In the genomic region with DNA sequence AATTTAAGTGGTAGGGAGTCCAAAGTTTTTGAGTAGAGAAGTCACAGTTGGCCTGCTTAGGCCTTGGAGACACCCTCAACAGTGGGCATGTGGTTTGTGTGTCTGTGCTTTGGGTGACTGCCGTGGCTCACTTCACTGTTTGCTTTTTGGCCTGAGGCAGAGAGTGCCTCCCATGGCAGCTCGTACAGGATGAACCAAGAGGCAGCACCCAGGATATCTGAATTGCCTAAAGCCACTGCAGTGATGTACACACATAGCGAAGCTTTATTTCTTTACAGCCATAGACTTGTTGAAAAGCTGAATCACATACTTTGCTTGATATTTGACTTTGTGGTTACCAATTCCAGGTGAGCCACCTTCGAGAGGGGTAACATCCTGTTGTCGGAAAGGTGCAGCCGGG, we compare ENCODE assay signal across 10 cellular contexts. TPM values are rescaled to one million over a fixed set of nuclear protein-coding genes. Genes with fewer than 3 reads are reported as not detected.
DNase-seq lines count a peak whose midpoint lies in the region; ATAC-seq and TF ChIP-seq lines count a peak whose summit lies in the region.
"Had no signal": no experiment of that assay in that cellular context is flagged by ENCODE, and none has a peak within 500 bp of the region (broad histone marks: within the 10 kb centered on the region; RNA-seq: fewer than 3 reads in every experiment).

No MANE protein-coding gene starts in this region.

- peaks cover 73% of the 10 kb centered on the region for H3K4me1 Mint-ChIP-seq in memory B cell

- no peak for DNase-seq in heart left ventricle
- DNase-seq in cardiac septum (ENCODE audit: low spot score), result no peak
- no peak for DNase-seq in body of pancreas
- DNase-seq in memory B cell (ENCODE audit: low spot score in 2 of 2), result no peak
- DNase-seq in vagina (ENCODE audit: extremely low spot score in 2 of 2), result no peak
- no peak for DNase-seq in dorsolateral prefrontal cortex
- no peak for DNase-seq in tibial artery
- DNase-seq: mesenchymal stem cell, NCI-H187 treated with DMSO at 0.1 percent for 48 hours had no signal

- H3K9me3 Mint-ChIP-seq in memory B cell, result no peaks in the 10 kb centered on the region

- H3K27ac Mint-ChIP-seq in memory B cell, result peak overlapping the region; percentile 82

- H3K4me3 Mint-ChIP-seq in memory B cell, result no peak overlapping the region

- TF ChIP-seq POLR2A in heart left ventricle (IDR thresholded peaks at IDR 0.05) (no peak), body of pancreas (IDR thresholded peaks at IDR 0.05) (no peak), vagina (IDR thresholded peaks at IDR 0.05) (no peak)

- no peaks in the 10 kb centered on the region for H3K27me3 Mint-ChIP-seq in memory B cell

- TF ChIP-seq CTCF in heart left ventricle (IDR thresholded peaks at IDR 0.05), result no peak
- no peak for TF ChIP-seq CTCF in body of pancreas (IDR thresholded peaks at IDR 0.05)
- TF ChIP-seq CTCF in vagina (IDR thresholded peaks at IDR 0.05), result no peak
- TF ChIP-seq CTCF in dorsolateral prefrontal cortex (IDR thresholded peaks at IDR 0.05 in 54 of 56, conservative IDR thresholded peaks at IDR 0.05 in 2 of 56; ENCODE audit: low read depth in 1 of 56, partially characterized antibody in 56 of 56), result no peak
- no peak for TF ChIP-seq CTCF in tibial artery (IDR thresholded peaks at IDR 0.05)

- H3K4me1 ChIP-seq in heart left ventricle (peaks cover 3 to 87% (median 33%) of the 10 kb centered on the region in 12 donors), body of pancreas (peaks cover 61% of the 10 kb centered on the region), vagina (peaks cover 37% of the 10 kb centered on the region), tibial artery (peaks cover 0 to 23% (median 12%) of the 10 kb centered on the region in 4 donors)

- H3K36me3 Mint-ChIP-seq in memory B cell, result peaks cover 13% of the 10 kb centered on the region

- H3K27ac ChIP-seq in heart left ventricle (peak overlapping the region in 4 of 12 donors; percentile 12 to 81 (median 56)), body of pancreas (peak overlapping the region; percentile 55 to 90 (median 80)), vagina (peak overlapping the region; percentile 46), dorsolateral prefrontal cortex (no peak overlapping the region), tibial artery (no peak overlapping the region)

- H3K36me3 ChIP-seq in heart left ventricle, result peaks cover 0 to 5% (median 0%) of the 10 kb centered on the region in 9 donors
- H3K36me3 ChIP-seq in body of pancreas (replicated peaks in 1 of 2; ENCODE audit: insufficient read depth in 1 of 2, low read depth in 2 of 2), result no peaks in the 10 kb centered on the region
- H3K36me3 ChIP-seq in vagina, result no peaks in the 10 kb centered on the region
- H3K36me3 ChIP-seq in tibial artery, result no peaks in the 10 kb centered on the region

- H3K27me3 ChIP-seq in heart left ventricle (no peaks in the 10 kb centered on the region), body of pancreas (no peaks in the 10 kb centered on the region), vagina (no peaks in the 10 kb centered on the region), dorsolateral prefrontal cortex (no peaks in the 10 kb centered on the region), tibial artery (no peaks in the 10 kb centered on the region)

- no peaks in the 10 kb centered on the region for H3K9me3 ChIP-seq in heart left ventricle
- no peaks in the 10 kb centered on the region for H3K9me3 ChIP-seq in body of pancreas
- H3K9me3 ChIP-seq in vagina, result no peaks in the 10 kb centered on the region
- H3K9me3 ChIP-seq in tibial artery, result no peaks in the 10 kb centered on the region

- peak in 3 of 4 donors; percentile 21 to 37 (median 36) for ATAC-seq in heart left ventricle
- ATAC-seq in body of pancreas, result no peak
- ATAC-seq in memory B cell (ENCODE audit: low read depth), result peak; percentile 19
- ATAC-seq in HG03280 (IDR thresholded peaks at IDR 0.05; ENCODE audit: unreplicated experiment), result no peak

- intact Hi-C loops in heart left ventricle (cut with DNase I) (no loop called here), cardiac septum (cut with DNase I) (no loop called here), body of pancreas (cut with DNase I) (no loop called here), vagina (cut with DNase I) (no loop called here), dorsolateral prefrontal cortex (cut with DNase I) (no loop called here), tibial artery (cut with DNase I; ENCODE audit: low total_unique reads) (no loop called here)

- H3K4me3 ChIP-seq in heart left ventricle (no peak overlapping the region), body of pancreas (no peak overlapping the region), vagina (no peak overlapping the region), dorsolateral prefrontal cortex (no peak overlapping the region), tibial artery (no peak overlapping the region)

- 77 to 84% (median 79%) methylated on average over 6 of the region's 6 CpGs for WGBS in heart left ventricle, 4 donors
- WGBS in body of pancreas, 2 donors, result 81 to 89% methylated on average over 4 to 6 of the region's 6 CpGs

RNA-seq across cellular contexts. Expression of gene RREB1, which starts 21.6 kb away (rescaled TPM):
- 10 to 100 TPM; 28.6 to 49.4 (median 40.1) TPM for total RNA-seq in heart left ventricle
- 1 to 10 TPM; 8.7 to 9.1 TPM for polyA plus RNA-seq in heart left ventricle
- total RNA-seq in cardiac septum, result 27.8 TPM
- total RNA-seq in body of pancreas, result 10 to 100 TPM; 33.5 to 44.8 TPM
- 57.2 TPM for total RNA-seq in vagina
- total RNA-seq in dorsolateral prefrontal cortex, result 10 to 100 TPM in 27 of 120 experiments, 1 to 10 TPM in 93; 3.4 to 21.0 (median 7.6) TPM

Comparison
In these comparisons a context has a peak if more than half of its experiments do, and no peak if none do; other contexts are left out.
1. ATAC-seq: peak in heart left ventricle (3 of 4) and memory B cell (single experiment); none in body of pancreas (single experiment) and HG03280 (single experiment).
2. H3K27ac ChIP-seq: peak in body of pancreas (4 of 4) and vagina (single experiment); none in dorsolateral prefrontal cortex (0 of 59) and tibial artery (0 of 2).